8 cellular contexts compared by ENCODE assay signal in the genomic region with DNA sequence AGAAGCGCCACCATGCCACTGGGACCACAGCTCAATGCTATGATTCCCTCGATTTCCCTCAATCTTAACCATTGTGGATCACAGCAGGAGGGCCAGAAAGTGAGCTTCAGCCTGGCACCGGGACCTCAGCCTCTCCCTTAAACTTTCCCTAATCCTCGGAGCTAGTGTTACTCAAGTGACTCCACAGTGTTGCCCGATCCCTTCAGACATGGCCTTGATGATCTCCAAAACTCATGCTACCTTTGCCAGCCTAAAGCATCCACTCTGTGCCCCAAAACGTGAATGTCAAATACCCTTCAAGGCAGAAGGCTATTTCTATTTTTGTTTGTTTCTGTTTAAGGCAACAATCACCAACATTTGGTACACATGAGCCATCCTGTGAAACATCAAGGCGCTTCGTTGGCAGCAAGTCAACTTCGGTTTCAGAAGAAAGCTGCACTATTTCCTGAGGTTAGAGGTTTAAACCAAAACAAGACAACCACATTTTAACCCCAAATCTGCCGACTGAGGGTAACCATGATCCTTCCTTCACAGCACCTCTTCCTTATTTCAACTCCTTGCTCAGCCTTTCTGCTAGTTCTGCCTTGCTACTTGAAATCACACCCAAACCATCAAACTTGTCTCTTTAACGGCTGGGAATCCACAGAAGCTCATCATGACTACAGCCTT.
DNase-seq lines count a peak whose midpoint lies in the region; ATAC-seq and TF ChIP-seq lines count a peak whose summit lies in the region.

No MANE protein-coding gene starts in this region.

- H3K4me3 ChIP-seq in GM12865 (ENCODE audit: low read depth, low read length) (no peak overlapping the region), astrocyte of the spinal cord (ENCODE audit: low read depth, low read length) (no peak overlapping the region)

- in situ Hi-C loops in astrocyte of the spinal cord (cut with HindIII; ENCODE audit: low sequenced_read_pairs), result no loop called here

- peak; percentile 54 for ATAC-seq in HG02610 (IDR thresholded peaks at IDR 0.05; ENCODE audit: unreplicated experiment)

- TF ChIP-seq CTCF in GM12865 (IDR thresholded peaks at IDR 0.05; ENCODE audit: insufficient read depth, low read depth, low read length, missing control alignments) (no peak), astrocyte of the spinal cord (IDR thresholded peaks at IDR 0.05; ENCODE audit: low read depth, low read length) (no peak), RWPE1 (conservative IDR thresholded peaks at IDR 0.05; ENCODE audit: low read depth) (no peak)

- POLR2A ChIA-PET in RWPE1 (lab: Yijun Ruan, JAX; ENCODE audit: low non-redundant PET), result no interaction called here

- CTCF ChIA-PET in RWPE1 (lab: Yijun Ruan, JAX), result no interaction called here

- no peak overlapping the region for H3K27ac ChIP-seq in RWPE1

- DNase-seq in GM12865 (ENCODE audit: low read depth), result peak; percentile 83
- peak; percentile 72 for DNase-seq in RPMI8226
- DNase-seq in astrocyte of the spinal cord (ENCODE audit: low read depth, low spot score), result peak; percentile 14
- peak; percentile 40 to 49 for DNase-seq in stimulated activated CD8-positive, alpha-beta memory T cell treated with anti-CD3 and anti-CD28 coated beads, Interleukin-15, amount 100 ng/mL, for 48 hours (ENCODE audit: low read depth in 2 of 2)
- DNase-seq in RWPE1 (ENCODE audit: low spot score), result no peak
- DNase-seq in mesenteric fat pad (ENCODE audit: low spot score), result no peak
- DNase-seq in NCI-H446 treated with DMSO at 0.1 percent for 48 hours (lab: John Stamatoyannopoulos, UW), result no peak

Comparison
In these comparisons a context has a peak if more than half of its experiments do, and no peak if none do; other contexts are left out.
1. DNase-seq: peak in GM12865 (single experiment), RPMI8226 (single experiment), astrocyte of the spinal cord (single experiment) and stimulated activated CD8-positive, alpha-beta memory T cell treated with anti-CD3 and anti-CD28 coated beads, Interleukin-15, amount 100 ng/mL, for 48 hours (2 of 2); none in RWPE1 (single experiment), mesenteric fat pad (single experiment) and NCI-H446 treated with DMSO at 0.1 percent for 48 hours (single experiment).